In genomic region chr5:112492291-112492690, GRCh38 we compare ENCODE assay signal across 9 cellular contexts.
DNase-seq lines count a peak whose midpoint lies in the region; ATAC-seq and TF ChIP-seq lines count a peak whose summit lies in the region.
"Had no signal": no experiment of that assay in that cellular context is flagged by ENCODE, and none has a peak within 500 bp of the region (broad histone marks: within the 10 kb centered on the region; RNA-seq: fewer than 3 reads in every experiment).

No MANE protein-coding gene starts in this region.

- H3K27me3 ChIP-seq in right lobe of liver = no peaks in the 10 kb centered on the region
- H3K27me3 ChIP-seq: BLaER1 had no signal

- CTCF ChIA-PET in OCI-LY7 (lab: Charles Lee; ENCODE audit: unreplicated experiment) = no interaction called here

- H3K27ac ChIP-seq in OCI-LY7 (ENCODE audit: low read depth, low read length, poor library complexity, severe bottlenecking) = no peak overlapping the region
- no peak overlapping the region for H3K27ac ChIP-seq in caudate nucleus (ENCODE audit: low read depth, low read length)
- H3K27ac ChIP-seq in right lobe of liver = no peak overlapping the region
- H3K27ac ChIP-seq: BLaER1 had no signal

- POLR2A ChIA-PET in OCI-LY7 (lab: Charles Lee) = interaction anchor here (0.8 to 0.9 kb wide), 2 partner anchors 141 to 189 kb away, joined by 4 read pairs; no protein-coding TSS in a partner anchor

- TF ChIP-seq POLR2A in right lobe of liver (IDR thresholded peaks at IDR 0.05) = no peak

- no peaks in the 10 kb centered on the region for H4K20me1 ChIP-seq in OCI-LY7 (ENCODE audit: insufficient read depth, low read length)
- H4K20me1 ChIP-seq: BLaER1 had no signal

- intact Hi-C loops in OCI-LY7 (cut with micrococcal nuclease; ENCODE audit: unreplicated experiment) (no loop called here), right lobe of liver (cut with DNase I) (no loop called here)

- no peaks in the 10 kb centered on the region for H3K79me2 ChIP-seq in OCI-LY7 (ENCODE audit: insufficient read depth, low read depth, low read length)

- H3K9me3 ChIP-seq in OCI-LY7 (ENCODE audit: low read length) (0 out of 2 replicates have a peak, but pooled peaks cover 4% of the 10 kb centered on the region), right lobe of liver (no peaks in the 10 kb centered on the region)

- H3K9me2 ChIP-seq in OCI-LY7 (ENCODE audit: insufficient read depth, low read length) = 0 out of 2 replicates have a peak, but pooled peaks cover 3% of the 10 kb centered on the region

- no TSS peak for BruUV-seq in OCI-LY7 (replicated peaks; lab: Mats Ljungman, UMichigan)

- H3K36me3 ChIP-seq in OCI-LY7 (ENCODE audit: insufficient read depth, low read length) (no peaks in the 10 kb centered on the region), right lobe of liver (no peaks in the 10 kb centered on the region)
- H3K36me3 ChIP-seq: BLaER1 had no signal

- TF ChIP-seq CTCF in OCI-LY7 (conservative IDR thresholded peaks at IDR 0.05; ENCODE audit: low read length) (peak; percentile 89), right lobe of liver (IDR thresholded peaks at IDR 0.05) (peak; percentile 40 to 83 (median 43))

- ATAC-seq in GM21381 (IDR thresholded peaks at IDR 0.05; ENCODE audit: unreplicated experiment) (peak; percentile 100), HG03460 (IDR thresholded peaks at IDR 0.05; ENCODE audit: unreplicated experiment) (peak; percentile 100), right lobe of liver (peak; percentile 64 to 100 (median 75))

- no peak overlapping the region for H3K4me2 ChIP-seq in OCI-LY7 (ENCODE audit: low read length)
- H3K4me2 ChIP-seq: BLaER1 had no signal

- H3K4me3 ChIP-seq in OCI-LY7 (ENCODE audit: low read depth, low read length, poor library complexity, severe bottlenecking) (no peak overlapping the region), right lobe of liver (no peak overlapping the region)
- H3K4me3 ChIP-seq: BLaER1 had no signal

- 9% methylated on average over 6 of the region's 7 CpGs for WGBS in right lobe of liver (ENCODE audit: insufficient coverage, low coverage, low lambda C conversion rate, missing lambda C conversion rate)

- peak overlapping the region; percentile 11; the same call in 1 of the 2 replicates for H2AFZ ChIP-seq in OCI-LY7 (ENCODE audit: low read length)

- H3K4me1 ChIP-seq in OCI-LY7 (ENCODE audit: insufficient read depth, low read length, poor library complexity, severe bottlenecking) (no peaks in the 10 kb centered on the region), right lobe of liver (no peaks in the 10 kb centered on the region)
- H3K4me1 ChIP-seq: BLaER1 had no signal

- DNase-seq in NCI-H2107 treated with DMSO at 0.1 percent for 48 hours (lab: John Stamatoyannopoulos, UW; ENCODE audit: unreplicated experiment) (peak; percentile 24), NCI-H2107 (lab: John Stamatoyannopoulos, UW) (no peak), OCI-LY7 (ENCODE audit: low spot score) (peak; percentile 63), caudate nucleus (lab: John Stamatoyannopoulos, UW) (peak in 44 of 61 donors; percentile 1 to 82 (median 30)), right lobe of liver (peak in 2 of 3 donors; percentile 53 to 69), ureter (ENCODE audit: low spot score) (peak; percentile 64)
